8 cellular contexts compared by ENCODE assay signal in the genomic region with DNA sequence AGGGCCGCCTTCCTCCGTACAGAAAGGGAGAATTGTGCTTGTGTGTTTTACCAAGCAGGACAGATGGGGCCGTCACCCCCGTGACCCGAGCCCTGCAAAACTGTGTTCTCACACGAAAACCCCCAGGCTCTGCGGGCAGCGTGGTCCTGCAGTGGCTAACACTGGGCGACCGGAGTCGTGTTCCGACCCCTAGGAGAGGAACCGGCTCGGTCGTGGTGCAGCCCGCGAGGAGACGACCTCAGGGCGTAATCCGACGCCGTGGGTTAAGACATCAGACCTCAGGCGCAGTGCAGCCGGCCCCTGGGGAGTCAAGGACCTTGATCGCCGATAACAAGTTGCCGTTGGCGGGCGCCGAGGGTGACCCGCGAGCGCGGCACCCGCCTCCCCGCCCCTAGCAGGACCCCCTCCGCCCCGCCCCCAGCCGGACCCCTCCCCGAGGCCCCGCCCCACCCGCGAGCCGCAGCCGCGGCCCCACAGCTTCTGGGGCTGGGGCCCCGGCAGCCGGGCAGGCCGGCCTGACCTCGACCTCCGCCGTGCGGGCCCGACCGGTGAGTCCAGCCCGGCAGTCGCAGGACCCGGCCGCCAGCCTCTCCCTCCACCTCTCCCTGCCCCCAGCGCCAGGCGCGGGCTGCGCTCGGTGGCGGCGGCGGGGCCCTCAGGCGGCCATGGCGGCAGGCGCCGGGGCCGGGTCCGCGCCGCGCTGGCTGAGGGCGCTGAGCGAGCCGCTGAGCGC. TPM values are rescaled to one million over a fixed set of nuclear protein-coding genes. Genes with fewer than 3 reads are reported as not detected.
DNase-seq lines count a peak whose midpoint lies in the region; TF ChIP-seq lines count a peak whose summit lies in the region.

Gene CHPT1, plus strand, starts transcription at position 444 of the 733 bp plus-strand sequence. Its CDS starts 222 bp downstream, at position 666.

- H3K9me3 ChIP-seq in GM23248 (ENCODE audit: low read depth) (no peaks in the 10 kb centered on the region), adipocyte (ENCODE audit: control insufficient read depth, low read length) (no peaks in the 10 kb centered on the region), right atrium auricular region (peaks cover 0 to 4% of the 10 kb centered on the region in 2 donors), Karpas-422 (ENCODE audit: low read length) (no peaks in the 10 kb centered on the region)

- DNase-seq in G401 (ENCODE audit: low spot score) (peak; percentile 69), GM23248 (peak; percentile 76), LoVo (ENCODE audit: low spot score) (peak; percentile 64), T follicular helper cell (ENCODE audit: low read depth) (peak; percentile 31), adipocyte (ENCODE audit: low read depth) (peak; percentile 74), right atrium auricular region (ENCODE audit: low spot score) (peak; percentile 69), renal cortical epithelial cell (ENCODE audit: low read depth) (no peak), Karpas-422 (no peak)

- H3F3A ChIP-seq in GM23248 (ENCODE audit: insufficient read depth), result peaks cover 18% of the 10 kb centered on the region; the same call in 1 of the 2 replicates

- H3K36me3 ChIP-seq in GM23248 (ENCODE audit: low read depth) (no peaks in the 10 kb centered on the region), adipocyte (ENCODE audit: control insufficient read depth, insufficient read depth, low read length, severe bottlenecking) (no peaks in the 10 kb centered on the region), right atrium auricular region (no peaks in the 10 kb centered on the region), Karpas-422 (ENCODE audit: insufficient read depth, low read length) (no peaks in the 10 kb centered on the region)

- peak within 1 kb of the TSS; percentile 58 for H3K27ac ChIP-seq in GM23248
- peak within 1 kb of the TSS; percentile 92 to 94 for H3K27ac ChIP-seq in right atrium auricular region
- no peak within 1 kb of the TSS for H3K27ac ChIP-seq in Karpas-422 (ENCODE audit: low read length)

- in situ Hi-C loops in G401 (cut with HindIII; ENCODE audit: low sequenced_read_pairs) (no loop called here), GM23248 (cut with MboI) (no loop called here)

- peak within 1 kb of the TSS; percentile 86 for H3K4me2 ChIP-seq in GM23248 (ENCODE audit: unreplicated experiment)
- H3K4me2 ChIP-seq in Karpas-422 (ENCODE audit: low read depth, low read length, poor library complexity, severe bottlenecking), result no peak within 1 kb of the TSS

- no peaks in the 10 kb centered on the region for H3K27me3 ChIP-seq in GM23248 (replicated peaks; ENCODE audit: insufficient read depth)
- no peaks in the 10 kb centered on the region for H3K27me3 ChIP-seq in adipocyte (replicated peaks; ENCODE audit: control insufficient read depth, insufficient read depth, low read length)
- H3K27me3 ChIP-seq in right atrium auricular region, result no peaks in the 10 kb centered on the region
- no peaks in the 10 kb centered on the region for H3K27me3 ChIP-seq in Karpas-422 (ENCODE audit: low read length)

- peak in 1 of 2 donors; percentile 12 for TF ChIP-seq CTCF in right atrium auricular region (IDR thresholded peaks at IDR 0.05)

- H3K4me3 ChIP-seq in GM23248 (peak within 1 kb of the TSS; percentile 89), adipocyte (ENCODE audit: low read length) (peak within 1 kb of the TSS; percentile 85), right atrium auricular region (peak within 1 kb of the TSS; percentile 69 to 76), Karpas-422 (ENCODE audit: low read length) (no peak within 1 kb of the TSS)

- 1 to 2% methylated on average over 40 to 55 of the region's 80 CpGs for WGBS in GM23248 (ENCODE audit: low coverage in 1 of 2, low lambda C conversion rate in 2 of 2, missing lambda C conversion rate in 2 of 2), 2 experiments

- peaks cover 7% of the 10 kb centered on the region for H3K4me1 ChIP-seq in GM23248 (ENCODE audit: insufficient read depth)
- peaks cover 31% of the 10 kb centered on the region for H3K4me1 ChIP-seq in adipocyte (ENCODE audit: control insufficient read depth, insufficient read depth, low read length)
- H3K4me1 ChIP-seq in right atrium auricular region, result peaks cover 0 to 27% of the 10 kb centered on the region in 2 donors
- H3K4me1 ChIP-seq in Karpas-422 (ENCODE audit: low read length), result no peaks in the 10 kb centered on the region

- peaks cover 29% of the 10 kb centered on the region for H3K79me2 ChIP-seq in GM23248 (ENCODE audit: insufficient read depth)
- H3K79me2 ChIP-seq in Karpas-422 (ENCODE audit: low read length), result no peaks in the 10 kb centered on the region

- H3K9ac ChIP-seq in GM23248, result peak within 1 kb of the TSS; percentile 82
- H3K9ac ChIP-seq in adipocyte (ENCODE audit: low read length), result peak within 1 kb of the TSS; percentile 93
- no peak within 1 kb of the TSS for H3K9ac ChIP-seq in Karpas-422 (ENCODE audit: low read length)

- no peaks in the 10 kb centered on the region for H4K20me1 ChIP-seq in GM23248 (ENCODE audit: insufficient read depth)
- H4K20me1 ChIP-seq in Karpas-422 (ENCODE audit: insufficient read depth, low read depth, low read length), result no peaks in the 10 kb centered on the region

- H2AFZ ChIP-seq in GM23248 (peak within 1 kb of the TSS; percentile 95), Karpas-422 (ENCODE audit: low read length) (no peak within 1 kb of the TSS)

- no peaks in the 10 kb centered on the region for H3K9me2 ChIP-seq in GM23248 (ENCODE audit: insufficient read depth)
- H3K9me2 ChIP-seq in Karpas-422 (replicated peaks; ENCODE audit: insufficient read depth, low read length), result no peaks in the 10 kb centered on the region

RNA-seq across cellular contexts. Expression of gene CHPT1, which starts in this region (rescaled TPM):
- 52.4 and 58.0 TPM in 2 replicates for total RNA-seq in G401 (2014; rRNA removed; shearing (Covaris generic))
- total RNA-seq in GM23248 (2014; rRNA removed; shearing (Covaris generic)), result 22.0 and 32.6 TPM in 2 replicates
- 35.4 and 38.5 TPM in 2 replicates for polyA plus RNA-seq in GM23248 (2016; fragmentation: Nextera tagmentation; extraction: Ambion mirVana)
- 100 to 1,000 TPM in 1 of 2 donors, 10 to 100 TPM in 1; 97.9 to 137 TPM for total RNA-seq in right atrium auricular region
- total RNA-seq in renal cortical epithelial cell, result 38.2 and 76.1 TPM in 2 replicates
- total RNA-seq in Karpas-422 (2014; rRNA removed; shearing (Covaris generic); ENCODE audit: low replicate concordance), result 0.11 TPM in 1 of 2 replicates, not detected in the other

Comparison
In these comparisons a context has a peak if more than half of its experiments do, and no peak if none do; other contexts are left out.
1. RNA of gene CHPT1 (total RNA-seq): 97.9 to 137 TPM in right atrium auricular region, 38.2 to 76.1 TPM in renal cortical epithelial cell, 52.4 to 58.0 TPM in G401 and 22.0 to 32.6 TPM in GM23248; 0.11 TPM in Karpas-422; every median in the first group is over 10 times any median in the second.
2. DNase-seq: peak in G401 (single experiment), GM23248 (single experiment), LoVo (single experiment), T follicular helper cell (single experiment), adipocyte (single experiment) and right atrium auricular region (single experiment); none in renal cortical epithelial cell (single experiment) and Karpas-422 (single experiment).